In genomic region chr5:97745817-97746216, GRCh38 we compare ENCODE assay signal across 26 cellular contexts.
"Had no signal": no experiment of that assay in that cellular context is flagged by ENCODE, and none has a peak within 500 bp of the region (broad histone marks: within the 10 kb centered on the region; RNA-seq: fewer than 3 reads in every experiment).

No MANE protein-coding gene starts in this region.

- H3K4me2 ChIP-seq: neural progenitor cell had no signal

- DNase-seq: hypothalamus; kidney glomerular epithelial cell; left cardiac atrium; lower lobe of right lung; mammary epithelial cell; mesendoderm; naive B cell; natural killer cell; nephron progenitor cell; ovary; retina; right cardiac atrium; stimulated activated CD4-positive, alpha-beta T cell treated with anti-CD3 and anti-CD28 coated beads, Interleukin-12 subunit alpha, Interleukin-12 subunit beta, amount 100 ng/mL, for 4 hours; stimulated activated CD4-positive, alpha-beta T cell treated with anti-CD3 and anti-CD28 coated beads, Interleukin-15, amount 100 ng/mL, for 24 hours; stimulated activated CD4-positive, alpha-beta T cell treated with anti-CD3 and anti-CD28 coated beads, Interleukin-4, amount 100 ng/mL, for 24 hours; stimulated activated naive CD4-positive, alpha-beta T cell; tibial artery; trophoblast cell; upper lobe of right lung had no signal

- H2AFZ ChIP-seq: neural progenitor cell had no signal

- H3K9ac ChIP-seq: neural progenitor cell had no signal

- ATAC-seq: left cardiac atrium; left lobe of liver; lower lobe of right lung; natural killer cell; right cardiac atrium; sciatic nerve; stimulated activated effector memory CD8-positive, alpha-beta T cell treated with anti-CD3 and anti-CD28 coated beads, Interleukin-12 subunit alpha, Interleukin-12 subunit beta, amount 100 ng/mL, for 72 hours; upper lobe of right lung had no signal

- H3K4me1 ChIP-seq: lower lobe of right lung, neural progenitor cell, suprapubic skin, tibial artery, upper lobe of right lung had no signal

- H3K4me3 ChIP-seq: lower lobe of right lung, neural progenitor cell, ovary, skin epidermis, suprapubic skin, thoracic aorta, tibial artery, upper lobe of right lung had no signal

- H3K36me3 ChIP-seq: lower lobe of right lung, neural progenitor cell, ovary, suprapubic skin, thoracic aorta, tibial artery, upper lobe of right lung had no signal

- H3K27me3 ChIP-seq: neural progenitor cell, ovary, suprapubic skin, tibial artery, upper lobe of right lung had no signal

- H3K27ac ChIP-seq: lower lobe of right lung, neural progenitor cell, ovary, skin epidermis, suprapubic skin, thoracic aorta, tibial artery, upper lobe of right lung had no signal

- H3K9me3 ChIP-seq: lower lobe of right lung, ovary, suprapubic skin, thoracic aorta, upper lobe of right lung had no signal
